ENCODE assay signal across 1 cellular context in the genomic region with DNA sequence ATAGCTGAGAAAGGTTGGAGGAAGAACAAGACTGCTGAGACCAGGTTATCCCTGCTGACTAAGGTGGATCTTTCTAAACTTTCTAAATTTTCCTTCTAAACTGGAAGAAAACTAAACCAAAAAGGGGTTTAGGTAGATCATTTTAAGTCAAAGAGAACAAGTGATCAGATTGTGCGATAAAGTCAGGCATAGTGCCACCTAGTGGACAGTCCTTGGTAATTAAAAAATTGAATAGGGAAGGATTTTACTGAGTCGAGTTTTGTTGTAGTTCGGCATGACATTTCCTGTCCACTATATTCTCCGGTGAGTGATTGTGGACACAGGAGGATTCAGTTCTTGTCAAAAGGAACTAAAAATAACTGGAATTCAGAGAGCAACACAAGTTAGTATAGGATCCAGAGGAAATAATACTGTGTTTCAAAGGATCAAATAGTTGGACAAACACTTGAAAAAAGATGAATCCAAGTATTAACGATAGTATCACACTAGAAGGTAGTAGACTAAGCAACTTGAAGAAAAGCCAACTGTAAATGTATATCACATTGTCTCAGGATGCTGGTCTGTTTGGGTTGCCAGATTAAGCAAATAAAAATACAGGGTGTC.
TF ChIP-seq lines count a peak whose summit lies in the region.

No MANE protein-coding gene starts in this region.

TF ChIP-seq in GM23338, 12 proteins besides CTCF, POLR2A, EP300 and RAD21 (continued from another document):
- TF ChIP-seq, protein P1, sequence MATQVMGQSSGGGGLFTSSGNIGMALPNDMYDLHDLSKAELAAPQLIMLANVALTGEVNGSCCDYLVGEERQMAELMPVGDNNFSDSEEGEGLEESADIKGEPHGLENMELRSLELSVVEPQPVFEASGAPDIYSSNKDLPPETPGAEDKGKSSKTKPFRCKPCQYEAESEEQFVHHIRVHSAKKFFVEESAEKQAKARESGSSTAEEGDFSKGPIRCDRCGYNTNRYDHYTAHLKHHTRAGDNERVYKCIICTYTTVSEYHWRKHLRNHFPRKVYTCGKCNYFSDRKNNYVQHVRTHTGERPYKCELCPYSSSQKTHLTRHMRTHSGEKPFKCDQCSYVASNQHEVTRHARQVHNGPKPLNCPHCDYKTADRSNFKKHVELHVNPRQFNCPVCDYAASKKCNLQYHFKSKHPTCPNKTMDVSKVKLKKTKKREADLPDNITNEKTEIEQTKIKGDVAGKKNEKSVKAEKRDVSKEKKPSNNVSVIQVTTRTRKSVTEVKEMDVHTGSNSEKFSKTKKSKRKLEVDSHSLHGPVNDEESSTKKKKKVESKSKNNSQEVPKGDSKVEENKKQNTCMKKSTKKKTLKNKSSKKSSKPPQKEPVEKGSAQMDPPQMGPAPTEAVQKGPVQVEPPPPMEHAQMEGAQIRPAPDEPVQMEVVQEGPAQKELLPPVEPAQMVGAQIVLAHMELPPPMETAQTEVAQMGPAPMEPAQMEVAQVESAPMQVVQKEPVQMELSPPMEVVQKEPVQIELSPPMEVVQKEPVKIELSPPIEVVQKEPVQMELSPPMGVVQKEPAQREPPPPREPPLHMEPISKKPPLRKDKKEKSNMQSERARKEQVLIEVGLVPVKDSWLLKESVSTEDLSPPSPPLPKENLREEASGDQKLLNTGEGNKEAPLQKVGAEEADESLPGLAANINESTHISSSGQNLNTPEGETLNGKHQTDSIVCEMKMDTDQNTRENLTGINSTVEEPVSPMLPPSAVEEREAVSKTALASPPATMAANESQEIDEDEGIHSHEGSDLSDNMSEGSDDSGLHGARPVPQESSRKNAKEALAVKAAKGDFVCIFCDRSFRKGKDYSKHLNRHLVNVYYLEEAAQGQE (IDR thresholded peaks at IDR 0.05; ENCODE audit: unreplicated experiment): no peak
- TF ChIP-seq NANOG (IDR thresholded peaks at IDR 0.05; ENCODE audit: borderline replicate concordance) (no peak), ZNF331 (CRISPR knock-in tag; IDR thresholded peaks at IDR 0.05; ENCODE audit: low read depth) (no peak)
